2 cellular contexts compared by ENCODE assay signal in genomic region chr6:149551920-149552319, GRCh38.
TF ChIP-seq lines count a peak whose summit lies in the region.

No MANE protein-coding gene starts in this region.

TF ChIP-seq in GM12878, 131 proteins besides CTCF, POLR2A, EP300 and RAD21:
- no peak for TF ChIP-seq IKZF1 (conservative IDR thresholded peaks at IDR 0.05)
- TF ChIP-seq SIX5 (IDR thresholded peaks at IDR 0.05; ENCODE audit: low read depth, low read length, severe bottlenecking), result no peak
- TF ChIP-seq PAX5 (IDR thresholded peaks at IDR 0.05; ENCODE audit: borderline replicate concordance, low read depth, low read length), result no peak
- no peak for TF ChIP-seq POLR2AphosphoS5 (IDR thresholded peaks at IDR 0.05; ENCODE audit: low read length)
- no peak for TF ChIP-seq ZBTB11 (CRISPR knock-in tag; IDR thresholded peaks at IDR 0.05)
- no peak for TF ChIP-seq CEBPB (IDR thresholded peaks at IDR 0.05; ENCODE audit: borderline replicate concordance in 1 of 2, low read depth in 2 of 2, low read length in 2 of 2)
- TF ChIP-seq HDAC2 (IDR thresholded peaks at IDR 0.05), result no peak
- TF ChIP-seq MLLT1 (IDR thresholded peaks at IDR 0.05), result no peak
- TF ChIP-seq TCF3 (IDR thresholded peaks at IDR 0.05; ENCODE audit: borderline replicate concordance, insufficient read depth, low read depth, low read length), result no peak
- no peak for TF ChIP-seq POU2F2 (IDR thresholded peaks at IDR 0.05; ENCODE audit: borderline replicate concordance, low read depth, low read length)
- TF ChIP-seq GATAD2B (conservative IDR thresholded peaks at IDR 0.05; ENCODE audit: low read depth), result no peak
- no peak for TF ChIP-seq HDGF (IDR thresholded peaks at IDR 0.05)
- TF ChIP-seq CREB1 (IDR thresholded peaks at IDR 0.05; ENCODE audit: low read depth), result no peak
- TF ChIP-seq USF1 (IDR thresholded peaks at IDR 0.05; ENCODE audit: borderline replicate concordance, extremely low read length, insufficient read depth, low read depth, low read length), result no peak
- TF ChIP-seq ATF7 (IDR thresholded peaks at IDR 0.05; ENCODE audit: low read depth), result no peak
- TF ChIP-seq ETV6 (conservative IDR thresholded peaks at IDR 0.05 in 1 of 2, IDR thresholded peaks at IDR 0.05 in 1 of 2; ENCODE audit: borderline replicate concordance in 1 of 2, low read depth in 1 of 2), result no peak
- no peak for TF ChIP-seq FOXM1 (IDR thresholded peaks at IDR 0.05; ENCODE audit: low read depth, low read length)
- no peak for TF ChIP-seq MEF2B (IDR thresholded peaks at IDR 0.05; ENCODE audit: partially characterized antibody, poor library complexity, severe bottlenecking)

TF ChIP-seq in H1, 55 proteins besides CTCF, POLR2A, EP300 and RAD21:
- TF ChIP-seq CBX8 (IDR thresholded peaks at IDR 0.05; ENCODE audit: borderline replicate concordance, low read depth, low read length) (no peak), KDM4A (IDR thresholded peaks at IDR 0.05; ENCODE audit: low read depth, low read length, severe bottlenecking) (no peak), SUZ12 (IDR thresholded peaks at IDR 0.05; ENCODE audit: low read length) (no peak), MAFK (IDR thresholded peaks at IDR 0.05; ENCODE audit: low read depth, low read length) (no peak), POLR2AphosphoS5 (IDR thresholded peaks at IDR 0.05; ENCODE audit: low read depth, low read length) (no peak), TBP (IDR thresholded peaks at IDR 0.05; ENCODE audit: low read depth, low read length) (no peak), CEBPB (IDR thresholded peaks at IDR 0.05; ENCODE audit: low read depth, low read length) (no peak), ASH2L (IDR thresholded peaks at IDR 0.05; ENCODE audit: low read length) (no peak), SRF (IDR thresholded peaks at IDR 0.05; ENCODE audit: low read depth, low read length) (no peak), SP4 (IDR thresholded peaks at IDR 0.05; ENCODE audit: low read length) (no peak), JUN (IDR thresholded peaks at IDR 0.05; ENCODE audit: low read depth, low read length) (no peak), SIX5 (IDR thresholded peaks at IDR 0.05; ENCODE audit: low read depth, low read length) (no peak), NRF1 (IDR thresholded peaks at IDR 0.05; ENCODE audit: low read depth, low read length) (no peak), RBBP5 (IDR thresholded peaks at IDR 0.05; ENCODE audit: borderline replicate concordance, low read depth, low read length) (no peak)
TF ChIP-seq in H1: peak in this region for 0.
